1 cellular context compared by ENCODE assay signal in the genomic region with DNA sequence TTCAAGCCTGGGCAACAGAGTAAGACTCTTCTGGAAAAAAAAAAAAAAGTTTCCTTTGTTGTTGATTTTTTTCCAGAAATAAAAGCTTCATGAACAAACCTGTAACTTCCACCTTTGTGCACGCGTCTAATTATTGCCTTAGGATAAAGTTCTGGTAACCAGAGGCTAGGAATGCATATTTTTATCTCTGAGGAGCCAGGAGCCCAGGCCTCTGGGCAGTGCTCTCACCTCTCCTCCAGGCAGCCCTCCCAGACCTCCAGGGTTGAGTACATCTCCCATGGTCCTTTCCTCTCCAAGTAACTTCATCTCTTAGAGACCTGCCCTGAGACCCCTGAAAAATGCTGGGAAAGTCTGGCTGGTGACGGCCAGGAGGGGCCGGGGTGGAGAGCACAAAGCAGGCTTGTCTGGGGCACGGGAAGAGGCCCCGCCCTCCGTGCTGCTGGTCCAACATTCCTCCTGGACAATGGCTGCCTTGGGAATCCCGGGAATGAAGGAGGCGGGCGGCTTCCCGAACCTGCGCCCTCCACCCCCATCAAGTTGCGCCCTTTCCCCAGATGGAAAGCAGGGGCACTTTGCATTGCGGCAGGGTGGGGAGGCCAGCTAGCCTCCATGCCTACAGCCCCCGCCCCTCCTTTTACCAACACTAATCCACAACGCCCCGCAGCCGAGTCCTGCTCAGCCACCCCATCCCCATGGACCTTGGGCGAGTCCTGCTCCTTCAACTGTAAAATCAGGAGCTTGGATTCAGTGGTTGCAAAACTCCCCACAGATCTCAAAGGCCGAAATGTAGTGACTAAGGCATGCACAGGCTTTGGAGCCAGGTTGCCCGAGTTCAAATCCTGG.
TF ChIP-seq lines count a peak whose summit lies in the region.

No MANE protein-coding gene starts in this region.

TF ChIP-seq in WTC11, 78 proteins besides CTCF, POLR2A, EP300 and RAD21 (continued from another document):
- TF ChIP-seq, protein P1, sequence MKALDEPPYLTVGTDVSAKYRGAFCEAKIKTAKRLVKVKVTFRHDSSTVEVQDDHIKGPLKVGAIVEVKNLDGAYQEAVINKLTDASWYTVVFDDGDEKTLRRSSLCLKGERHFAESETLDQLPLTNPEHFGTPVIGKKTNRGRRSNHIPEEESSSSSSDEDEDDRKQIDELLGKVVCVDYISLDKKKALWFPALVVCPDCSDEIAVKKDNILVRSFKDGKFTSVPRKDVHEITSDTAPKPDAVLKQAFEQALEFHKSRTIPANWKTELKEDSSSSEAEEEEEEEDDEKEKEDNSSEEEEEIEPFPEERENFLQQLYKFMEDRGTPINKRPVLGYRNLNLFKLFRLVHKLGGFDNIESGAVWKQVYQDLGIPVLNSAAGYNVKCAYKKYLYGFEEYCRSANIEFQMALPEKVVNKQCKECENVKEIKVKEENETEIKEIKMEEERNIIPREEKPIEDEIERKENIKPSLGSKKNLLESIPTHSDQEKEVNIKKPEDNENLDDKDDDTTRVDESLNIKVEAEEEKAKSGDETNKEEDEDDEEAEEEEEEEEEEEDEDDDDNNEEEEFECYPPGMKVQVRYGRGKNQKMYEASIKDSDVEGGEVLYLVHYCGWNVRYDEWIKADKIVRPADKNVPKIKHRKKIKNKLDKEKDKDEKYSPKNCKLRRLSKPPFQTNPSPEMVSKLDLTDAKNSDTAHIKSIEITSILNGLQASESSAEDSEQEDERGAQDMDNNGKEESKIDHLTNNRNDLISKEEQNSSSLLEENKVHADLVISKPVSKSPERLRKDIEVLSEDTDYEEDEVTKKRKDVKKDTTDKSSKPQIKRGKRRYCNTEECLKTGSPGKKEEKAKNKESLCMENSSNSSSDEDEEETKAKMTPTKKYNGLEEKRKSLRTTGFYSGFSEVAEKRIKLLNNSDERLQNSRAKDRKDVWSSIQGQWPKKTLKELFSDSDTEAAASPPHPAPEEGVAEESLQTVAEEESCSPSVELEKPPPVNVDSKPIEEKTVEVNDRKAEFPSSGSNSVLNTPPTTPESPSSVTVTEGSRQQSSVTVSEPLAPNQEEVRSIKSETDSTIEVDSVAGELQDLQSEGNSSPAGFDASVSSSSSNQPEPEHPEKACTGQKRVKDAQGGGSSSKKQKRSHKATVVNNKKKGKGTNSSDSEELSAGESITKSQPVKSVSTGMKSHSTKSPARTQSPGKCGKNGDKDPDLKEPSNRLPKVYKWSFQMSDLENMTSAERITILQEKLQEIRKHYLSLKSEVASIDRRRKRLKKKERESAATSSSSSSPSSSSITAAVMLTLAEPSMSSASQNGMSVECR (CRISPR knock-in tag; IDR thresholded peaks at IDR 0.05; ENCODE audit: borderline replicate concordance) = no peak
- TF ChIP-seq PRRX2 (CRISPR knock-in tag; IDR thresholded peaks at IDR 0.05) (no peak), ZSCAN18 (CRISPR knock-in tag; IDR thresholded peaks at IDR 0.05) (no peak), GABPB1 (CRISPR knock-in tag; IDR thresholded peaks at IDR 0.05) (no peak), ZNF416 (CRISPR knock-in tag; IDR thresholded peaks at IDR 0.05) (no peak), ZNF396 (CRISPR knock-in tag; IDR thresholded peaks at IDR 0.05; ENCODE audit: borderline replicate concordance) (no peak), ETV6 (CRISPR knock-in tag; IDR thresholded peaks at IDR 0.05) (0 out of 2 replicates have a peak, but pooled peaks have one; percentile 36), PREB (CRISPR knock-in tag; IDR thresholded peaks at IDR 0.05; ENCODE audit: borderline replicate concordance) (no peak), SP1 (CRISPR knock-in tag; conservative IDR thresholded peaks at IDR 0.05) (no peak), ZNF317 (CRISPR knock-in tag; IDR thresholded peaks at IDR 0.05; ENCODE audit: borderline replicate concordance, low read depth) (no peak), NFE2L1 (CRISPR knock-in tag; IDR thresholded peaks at IDR 0.05) (no peak), OVOL2 (CRISPR knock-in tag; IDR thresholded peaks at IDR 0.05; ENCODE audit: borderline replicate concordance) (no peak), MYBL2 (CRISPR knock-in tag; IDR thresholded peaks at IDR 0.05) (no peak), TP53 (CRISPR knock-in tag; IDR thresholded peaks at IDR 0.05) (0 out of 2 replicates have a peak, but pooled peaks have one; percentile 40), ZNF281 (CRISPR knock-in tag; IDR thresholded peaks at IDR 0.05) (peak; percentile 60; the same call in 1 of the 2 replicates), TEAD4 (CRISPR knock-in tag; IDR thresholded peaks at IDR 0.05) (no peak), GRHL2 (CRISPR knock-in tag; IDR thresholded peaks at IDR 0.05; ENCODE audit: insufficient replicate concordance, severe bottlenecking) (no peak), ZNF232 (CRISPR knock-in tag; IDR thresholded peaks at IDR 0.05) (no peak), ATF6 (CRISPR knock-in tag; IDR thresholded peaks at IDR 0.05) (no peak)
- TF ChIP-seq, protein P2, sequence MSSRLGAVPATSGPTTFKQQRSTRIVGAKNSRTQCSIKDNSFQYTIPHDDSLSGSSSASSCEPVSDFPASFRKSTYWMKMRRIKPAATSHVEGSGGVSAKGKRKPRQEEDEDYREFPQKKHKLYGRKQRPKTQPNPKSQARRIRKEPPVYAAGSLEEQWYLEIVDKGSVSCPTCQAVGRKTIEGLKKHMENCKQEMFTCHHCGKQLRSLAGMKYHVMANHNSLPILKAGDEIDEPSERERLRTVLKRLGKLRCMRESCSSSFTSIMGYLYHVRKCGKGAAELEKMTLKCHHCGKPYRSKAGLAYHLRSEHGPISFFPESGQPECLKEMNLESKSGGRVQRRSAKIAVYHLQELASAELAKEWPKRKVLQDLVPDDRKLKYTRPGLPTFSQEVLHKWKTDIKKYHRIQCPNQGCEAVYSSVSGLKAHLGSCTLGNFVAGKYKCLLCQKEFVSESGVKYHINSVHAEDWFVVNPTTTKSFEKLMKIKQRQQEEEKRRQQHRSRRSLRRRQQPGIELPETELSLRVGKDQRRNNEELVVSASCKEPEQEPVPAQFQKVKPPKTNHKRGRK (CRISPR knock-in tag; IDR thresholded peaks at IDR 0.05; ENCODE audit: borderline replicate concordance) = no peak
- TF ChIP-seq, protein P3, sequence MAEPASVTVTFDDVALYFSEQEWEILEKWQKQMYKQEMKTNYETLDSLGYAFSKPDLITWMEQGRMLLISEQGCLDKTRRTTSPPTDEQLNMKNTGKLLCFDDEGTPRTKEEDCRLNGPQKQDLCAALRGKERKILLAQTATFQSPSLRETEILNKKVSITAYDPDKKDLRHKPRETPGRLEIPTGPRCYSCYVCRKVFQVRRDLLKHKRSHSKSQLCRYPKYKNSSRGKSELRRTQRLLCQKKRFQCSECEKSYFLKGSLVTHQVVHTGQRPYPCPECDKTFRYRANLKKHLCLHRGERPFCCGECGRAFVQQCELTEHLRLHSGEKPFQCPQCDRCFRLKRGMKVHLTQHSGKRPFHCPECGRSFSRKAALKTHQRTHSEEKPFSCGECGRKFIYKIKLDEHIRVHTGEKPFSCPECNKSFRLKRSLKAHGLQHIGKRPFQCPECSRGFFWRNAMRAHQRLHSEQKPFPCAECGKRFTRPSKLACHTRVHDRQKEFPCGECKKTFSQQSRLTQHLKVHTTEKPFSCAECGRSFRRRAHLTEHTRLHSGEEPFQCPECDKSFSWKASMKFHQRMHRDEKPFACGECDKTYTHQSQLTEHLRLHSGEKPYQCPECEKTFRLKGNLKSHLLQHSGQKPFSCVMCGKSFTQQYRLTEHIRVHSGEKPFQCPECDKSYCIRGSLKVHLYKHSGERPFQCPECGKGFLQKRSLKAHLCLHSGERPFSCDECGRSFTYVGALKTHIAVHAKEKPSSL (CRISPR knock-in tag; conservative IDR thresholded peaks at IDR 0.05) = no peak
- TF ChIP-seq, protein P4, sequence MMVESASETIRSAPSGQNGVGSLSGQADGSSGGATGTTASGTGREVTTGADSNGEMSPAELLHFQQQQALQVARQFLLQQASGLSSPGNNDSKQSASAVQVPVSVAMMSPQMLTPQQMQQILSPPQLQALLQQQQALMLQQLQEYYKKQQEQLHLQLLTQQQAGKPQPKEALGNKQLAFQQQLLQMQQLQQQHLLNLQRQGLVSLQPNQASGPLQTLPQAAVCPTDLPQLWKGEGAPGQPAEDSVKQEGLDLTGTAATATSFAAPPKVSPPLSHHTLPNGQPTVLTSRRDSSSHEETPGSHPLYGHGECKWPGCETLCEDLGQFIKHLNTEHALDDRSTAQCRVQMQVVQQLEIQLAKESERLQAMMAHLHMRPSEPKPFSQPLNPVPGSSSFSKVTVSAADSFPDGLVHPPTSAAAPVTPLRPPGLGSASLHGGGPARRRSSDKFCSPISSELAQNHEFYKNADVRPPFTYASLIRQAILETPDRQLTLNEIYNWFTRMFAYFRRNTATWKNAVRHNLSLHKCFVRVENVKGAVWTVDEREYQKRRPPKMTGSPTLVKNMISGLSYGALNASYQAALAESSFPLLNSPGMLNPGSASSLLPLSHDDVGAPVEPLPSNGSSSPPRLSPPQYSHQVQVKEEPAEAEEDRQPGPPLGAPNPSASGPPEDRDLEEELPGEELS (CRISPR knock-in tag; IDR thresholded peaks at IDR 0.05) = no peak
- TF ChIP-seq, protein P5, sequence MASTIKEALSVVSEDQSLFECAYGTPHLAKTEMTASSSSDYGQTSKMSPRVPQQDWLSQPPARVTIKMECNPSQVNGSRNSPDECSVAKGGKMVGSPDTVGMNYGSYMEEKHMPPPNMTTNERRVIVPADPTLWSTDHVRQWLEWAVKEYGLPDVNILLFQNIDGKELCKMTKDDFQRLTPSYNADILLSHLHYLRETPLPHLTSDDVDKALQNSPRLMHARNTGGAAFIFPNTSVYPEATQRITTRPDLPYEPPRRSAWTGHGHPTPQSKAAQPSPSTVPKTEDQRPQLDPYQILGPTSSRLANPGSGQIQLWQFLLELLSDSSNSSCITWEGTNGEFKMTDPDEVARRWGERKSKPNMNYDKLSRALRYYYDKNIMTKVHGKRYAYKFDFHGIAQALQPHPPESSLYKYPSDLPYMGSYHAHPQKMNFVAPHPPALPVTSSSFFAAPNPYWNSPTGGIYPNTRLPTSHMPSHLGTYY (CRISPR knock-in tag; IDR thresholded peaks at IDR 0.05) = no peak
